In genomic region chr1:64392109-64392508, GRCh38 we compare ENCODE assay signal across 1 cellular context.
TF ChIP-seq lines count a peak whose summit lies in the region.

No MANE protein-coding gene starts in this region.

TF ChIP-seq in SK-N-SH, 30 proteins besides CTCF, POLR2A, EP300 and RAD21 (continued from another document):
- no peak for TF ChIP-seq MEF2A (IDR thresholded peaks at IDR 0.05; ENCODE audit: borderline replicate concordance, low read depth)
- TF ChIP-seq MAX (IDR thresholded peaks at IDR 0.05; ENCODE audit: low read depth) = no peak
- TF ChIP-seq USF1 (IDR thresholded peaks at IDR 0.05; ENCODE audit: borderline replicate concordance, low read depth) = no peak
- TF ChIP-seq GATA2 (CRISPR knock-in tag; IDR thresholded peaks at IDR 0.05) = no peak
- no peak for TF ChIP-seq YY1 (IDR thresholded peaks at IDR 0.05; ENCODE audit: low read depth)
- TF ChIP-seq NRF1 (IDR thresholded peaks at IDR 0.05; ENCODE audit: low read depth, low read length) = no peak
- no peak for TF ChIP-seq MXI1 (IDR thresholded peaks at IDR 0.05; ENCODE audit: low read depth, low read length)
- TF ChIP-seq REST (IDR thresholded peaks at IDR 0.05; ENCODE audit: low read depth, low read length) = no peak
